Comparison of ENCODE assay signal across 1 cellular context in the genomic region with DNA sequence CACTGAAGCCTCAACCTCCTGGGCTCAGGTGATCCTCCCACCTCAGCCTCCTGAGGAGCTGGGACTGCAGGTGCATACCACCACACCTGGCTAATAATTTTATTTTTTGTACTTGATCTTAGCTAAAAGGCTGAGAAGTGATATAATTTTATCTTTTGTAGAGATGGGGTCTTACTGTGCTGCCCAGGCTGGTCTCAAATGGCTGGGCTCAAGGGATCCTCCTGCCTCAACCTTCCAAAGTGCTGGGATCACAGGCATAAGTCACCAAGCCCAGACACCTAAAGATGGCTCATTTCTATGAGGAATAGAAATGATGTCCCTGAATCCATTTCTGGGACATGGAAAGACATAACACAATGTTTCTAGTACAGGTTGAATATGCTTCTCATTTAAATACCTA.
TF ChIP-seq lines count a peak whose summit lies in the region.

No MANE protein-coding gene starts in this region.

TF ChIP-seq in IMR-90, 13 proteins besides CTCF, POLR2A, EP300 and RAD21:
- TF ChIP-seq, protein P1, sequence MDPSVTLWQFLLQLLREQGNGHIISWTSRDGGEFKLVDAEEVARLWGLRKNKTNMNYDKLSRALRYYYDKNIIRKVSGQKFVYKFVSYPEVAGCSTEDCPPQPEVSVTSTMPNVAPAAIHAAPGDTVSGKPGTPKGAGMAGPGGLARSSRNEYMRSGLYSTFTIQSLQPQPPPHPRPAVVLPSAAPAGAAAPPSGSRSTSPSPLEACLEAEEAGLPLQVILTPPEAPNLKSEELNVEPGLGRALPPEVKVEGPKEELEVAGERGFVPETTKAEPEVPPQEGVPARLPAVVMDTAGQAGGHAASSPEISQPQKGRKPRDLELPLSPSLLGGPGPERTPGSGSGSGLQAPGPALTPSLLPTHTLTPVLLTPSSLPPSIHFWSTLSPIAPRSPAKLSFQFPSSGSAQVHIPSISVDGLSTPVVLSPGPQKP (IDR thresholded peaks at IDR 0.05; ENCODE audit: borderline replicate concordance, low read depth, low read length), result no peak
- no peak for TF ChIP-seq MAZ (IDR thresholded peaks at IDR 0.05; ENCODE audit: borderline replicate concordance, low read depth, low read length)
- no peak for TF ChIP-seq NFE2L2 (IDR thresholded peaks at IDR 0.05; ENCODE audit: low read depth, low read length)
- TF ChIP-seq MXI1 (IDR thresholded peaks at IDR 0.05; ENCODE audit: borderline replicate concordance, low read depth, low read length), result no peak
- no peak for TF ChIP-seq MAFK (IDR thresholded peaks at IDR 0.05; ENCODE audit: low read depth, low read length)
- TF ChIP-seq FOS (IDR thresholded peaks at IDR 0.05; ENCODE audit: low read depth, low read length), result no peak
- TF ChIP-seq CHD1 (IDR thresholded peaks at IDR 0.05; ENCODE audit: low read depth, low read length), result no peak
- no peak for TF ChIP-seq RFX5 (IDR thresholded peaks at IDR 0.05; ENCODE audit: low read depth, low read length)
- TF ChIP-seq, protein P2, sequence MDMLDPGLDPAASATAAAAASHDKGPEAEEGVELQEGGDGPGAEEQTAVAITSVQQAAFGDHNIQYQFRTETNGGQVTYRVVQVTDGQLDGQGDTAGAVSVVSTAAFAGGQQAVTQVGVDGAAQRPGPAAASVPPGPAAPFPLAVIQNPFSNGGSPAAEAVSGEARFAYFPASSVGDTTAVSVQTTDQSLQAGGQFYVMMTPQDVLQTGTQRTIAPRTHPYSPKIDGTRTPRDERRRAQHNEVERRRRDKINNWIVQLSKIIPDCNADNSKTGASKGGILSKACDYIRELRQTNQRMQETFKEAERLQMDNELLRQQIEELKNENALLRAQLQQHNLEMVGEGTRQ (IDR thresholded peaks at IDR 0.05; ENCODE audit: low read depth, low read length), result no peak
- TF ChIP-seq SMC3 (IDR thresholded peaks at IDR 0.05; ENCODE audit: low read depth, low read length), result no peak
- no peak for TF ChIP-seq RCOR1 (IDR thresholded peaks at IDR 0.05; ENCODE audit: insufficient replicate concordance, low read length)
- TF ChIP-seq BHLHE40 (IDR thresholded peaks at IDR 0.05; ENCODE audit: low read depth, low read length), result no peak
- TF ChIP-seq CEBPB (IDR thresholded peaks at IDR 0.05; ENCODE audit: low read depth, low read length), result no peak
